Comparison of ENCODE assay signal across 28 cellular contexts in the genomic region with DNA sequence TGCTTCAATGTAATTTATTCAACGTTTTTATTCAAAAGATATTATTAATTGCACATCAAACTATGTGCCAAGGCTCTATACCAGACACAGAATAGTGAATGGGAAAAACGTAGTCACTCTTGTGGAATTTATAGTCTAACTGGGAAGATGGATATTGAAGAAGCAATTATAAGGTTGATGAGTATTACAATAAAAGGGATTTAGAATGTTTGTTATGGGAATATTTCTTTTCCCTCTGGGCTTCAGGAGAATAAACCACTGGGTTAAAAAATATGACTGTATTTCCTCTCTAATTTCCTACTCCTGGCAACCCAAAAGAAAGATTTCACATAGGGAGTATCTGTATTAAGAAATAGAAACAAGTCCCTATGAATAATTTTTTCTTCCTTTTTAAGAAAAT. TPM values are rescaled to one million over a fixed set of nuclear protein-coding genes. Genes with fewer than 3 reads are reported as not detected.
DNase-seq lines count a peak whose midpoint lies in the region; ATAC-seq and TF ChIP-seq lines count a peak whose summit lies in the region.
"Had no signal": no experiment of that assay in that cellular context is flagged by ENCODE, and none has a peak within 500 bp of the region (broad histone marks: within the 10 kb centered on the region; RNA-seq: fewer than 3 reads in every experiment).

No MANE protein-coding gene starts in this region.

- intact Hi-C loops in HCT116 (cut with micrococcal nuclease), result no loop called here

- H3K27me3 ChIP-seq in HCT116 (ENCODE audit: insufficient read depth, low read length), result no peaks in the 10 kb centered on the region
- H3K27me3 ChIP-seq in suprapubic skin, result no peaks in the 10 kb centered on the region
- H3K27me3 ChIP-seq: foreskin keratinocyte, heart right ventricle, neutrophil, sigmoid colon, tibial nerve had no signal

- H3K9me3 ChIP-seq in HCT116 (ENCODE audit: control insufficient read depth in 1 of 2, insufficient read depth in 1 of 2, low read depth in 1 of 2, low read length in 2 of 2) (no peaks in the 10 kb centered on the region; a peak in 1 of 4 replicates), suprapubic skin (no peaks in the 10 kb centered on the region)
- H3K9me3 ChIP-seq: Caco-2, neutrophil, prostate gland, sigmoid colon had no signal

- no peaks in the 10 kb centered on the region for H4K20me1 ChIP-seq in HCT116 (ENCODE audit: insufficient read depth)

- H3K4me1 ChIP-seq in HCT116 (ENCODE audit: control insufficient read depth in 1 of 2, insufficient read depth in 2 of 2, low read length in 2 of 2), result peaks cover 12 to 15% of the 10 kb centered on the region in 2 experiments
- H3K4me1 ChIP-seq in suprapubic skin, result peaks cover 9% of the 10 kb centered on the region
- H3K4me1 ChIP-seq: prostate gland had no signal

- H3K36me3 ChIP-seq in HCT116 (ENCODE audit: control insufficient read depth in 1 of 2, insufficient read depth in 2 of 2, low read length in 2 of 2), result no peaks in the 10 kb centered on the region
- H3K36me3 ChIP-seq in suprapubic skin, result no peaks in the 10 kb centered on the region
- H3K36me3 ChIP-seq: heart right ventricle, neutrophil, prostate gland, sigmoid colon, tibial nerve had no signal

- TF ChIP-seq EP300 in suprapubic skin (IDR thresholded peaks at IDR 0.05), result no peak

- no peak overlapping the region for H3K9ac ChIP-seq in HCT116 (ENCODE audit: low read length)

- TF ChIP-seq CTCF in AG09319 (IDR thresholded peaks at IDR 0.05; ENCODE audit: low read depth, low read length) (no peak), HCT116 (IDR thresholded peaks at IDR 0.05 in 2 of 3, conservative IDR thresholded peaks at IDR 0.05 in 1 of 3; ENCODE audit: borderline replicate concordance in 1 of 3, insufficient read depth in 1 of 3, low read depth in 2 of 3, low read length in 2 of 3) (no peak), cardiac fibroblast (IDR thresholded peaks at IDR 0.05; ENCODE audit: low read depth, low read length) (no peak), suprapubic skin (IDR thresholded peaks at IDR 0.05) (no peak)

- H3K79me2 ChIP-seq in HCT116 (ENCODE audit: insufficient read depth, low read length), result no peaks in the 10 kb centered on the region

- no TSS peak for BruUV-seq in HCT116 (replicated peaks; lab: Mats Ljungman, UMichigan)

- 30% methylated on average over 2 of the region's 2 CpGs for WGBS in suprapubic skin

- peak; percentile 31 for DNase-seq in AG09319 (ENCODE audit: extremely low read depth, low read depth)
- no peak for DNase-seq in HCT116 (ENCODE audit: low read depth, low spot score)
- peak; percentile 20 to 54 for DNase-seq in cardiac fibroblast (ENCODE audit: low read depth in 2 of 2)
- peak; percentile 19 for DNase-seq in myocyte (ENCODE audit: low read depth)
- DNase-seq in midbrain (lab: John Stamatoyannopoulos, UW), result no peak
- no peak for DNase-seq in suprapubic skin (ENCODE audit: low spot score in 2 of 2)
- no peak for DNase-seq in globus pallidus (ENCODE audit: low spot score)
- DNase-seq: activated CD4-positive, alpha-beta T cell treated with anti-CD3 and anti-CD28 coated beads, Interleukin-2, amount 10 ng/mL, durations not matched to agents 24 days and 14 days; amygdala; DMS53; effector CD8-positive, alpha-beta T cell; foreskin keratinocyte; GDM1; heart right ventricle; IMR-90; naive thymus-derived CD4-positive, alpha-beta T cell; NCI-H1048; NCI-H1694 treated with DMSO at 0.1 percent for 48 hours; NCI-H82; sigmoid colon; stimulated activated CD4-positive, alpha-beta T cell treated with anti-CD3 and anti-CD28 coated beads, Interleukin-4, amount 100 ng/mL, for 24 hours had no signal

- peak overlapping the region; percentile 53 for H2AFZ ChIP-seq in HCT116 (ENCODE audit: low read depth, low read length, poor library complexity, severe bottlenecking)

- RAD21 ChIA-PET in HCT116 (lab: Charles Lee; ENCODE audit: low non-redundant PET in 1 of 2, low total read pairs in 2 of 2, uncharacterized antibody in 2 of 2, unreplicated experiment in 2 of 2), result no interaction called here

- no peaks in the 10 kb centered on the region; the same call in 1 of the 2 replicates for H3K9me2 ChIP-seq in HCT116 (ENCODE audit: insufficient read depth)

- no peak overlapping the region for H3K27ac ChIP-seq in HCT116 (ENCODE audit: low read depth, low read length)
- H3K27ac ChIP-seq in suprapubic skin, result no peak overlapping the region
- H3K27ac ChIP-seq: C4-2B, epithelial cell of prostate, foreskin keratinocyte, neutrophil, prostate gland, sigmoid colon had no signal

- H3K4me3 ChIP-seq in HCT116 (replicated peaks in 1 of 2; ENCODE audit: low read depth in 1 of 2, low read length in 2 of 2), result no peak overlapping the region
- no peak overlapping the region for H3K4me3 ChIP-seq in cardiac fibroblast (replicated peaks in 1 of 2; ENCODE audit: low read depth in 2 of 2, low read length in 2 of 2)
- H3K4me3 ChIP-seq in suprapubic skin, result no peak overlapping the region
- H3K4me3 ChIP-seq: heart right ventricle, prostate gland, sigmoid colon, tibial nerve had no signal

- no peak overlapping the region for H3K4me2 ChIP-seq in HCT116 (ENCODE audit: low read length)

- TF ChIP-seq RAD21 in HCT116 (IDR thresholded peaks at IDR 0.05; ENCODE audit: low read depth), result no peak

- no peak for ATAC-seq in HCT116
- no peak for ATAC-seq in GM18502 (IDR thresholded peaks at IDR 0.05; ENCODE audit: poor library complexity, unreplicated experiment)
- ATAC-seq: foreskin keratinocyte; heart right ventricle; naive thymus-derived CD4-positive, alpha-beta T cell had no signal

- CTCF ChIA-PET in HCT116 (lab: Charles Lee), result no interaction called here

- no peak for TF ChIP-seq POLR2A in HCT116 (IDR thresholded peaks at IDR 0.05; ENCODE audit: borderline replicate concordance, extremely low read depth, insufficient read depth, insufficient read length)
- TF ChIP-seq POLR2A in suprapubic skin (IDR thresholded peaks at IDR 0.05), result no peak

- POLR2A ChIA-PET in HCT116 (lab: Charles Lee), result no interaction called here

TF ChIP-seq in HCT116, 20 proteins besides CTCF, POLR2A, EP300 and RAD21:
- TF ChIP-seq ZNF274 (IDR thresholded peaks at IDR 0.05; ENCODE audit: low read depth, low read length) (no peak), SIN3A (IDR thresholded peaks at IDR 0.05; ENCODE audit: low read depth) (no peak), JUND (IDR thresholded peaks at IDR 0.05) (no peak)
- TF ChIP-seq, protein P1, sequence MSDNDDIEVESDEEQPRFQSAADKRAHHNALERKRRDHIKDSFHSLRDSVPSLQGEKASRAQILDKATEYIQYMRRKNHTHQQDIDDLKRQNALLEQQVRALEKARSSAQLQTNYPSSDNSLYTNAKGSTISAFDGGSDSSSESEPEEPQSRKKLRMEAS (IDR thresholded peaks at IDR 0.05), result no peak
- TF ChIP-seq, protein P2, sequence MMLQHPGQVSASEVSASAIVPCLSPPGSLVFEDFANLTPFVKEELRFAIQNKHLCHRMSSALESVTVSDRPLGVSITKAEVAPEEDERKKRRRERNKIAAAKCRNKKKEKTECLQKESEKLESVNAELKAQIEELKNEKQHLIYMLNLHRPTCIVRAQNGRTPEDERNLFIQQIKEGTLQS (IDR thresholded peaks at IDR 0.05), result no peak

RNA-seq across cellular contexts. Expression of a gene that starts 25.1 kb away (rescaled TPM):
- total RNA-seq in HCT116 (2021; ENCODE audit: unreplicated experiment) (28.4 TPM), myocyte (56.8 and 103 TPM in 2 replicates), suprapubic skin (100 to 1,000 TPM in 2 of 4 donors, 10 to 100 TPM in 2; 76.1 to 147 (median 93.1) TPM)
- 7.7 and 11.4 TPM in 2 replicates for polyA plus RNA-seq in HCT116 (2012)
- 18.2 TPM for polyA plus RNA-seq in myocyte (2012)

Comparison
In these comparisons a context has a peak if more than half of its experiments do, and no peak if none do; other contexts are left out.
1. DNase-seq: peak in AG09319 (single experiment), cardiac fibroblast (2 of 2) and myocyte (single experiment); none in HCT116 (single experiment), midbrain (single experiment), suprapubic skin (0 of 2) and globus pallidus (single experiment).